Comparison of ENCODE assay signal across 1 cellular context in genomic region chr11:43680521-43681505, GRCh38.
TF ChIP-seq lines count a peak whose summit lies in the region.

HSD17B12 (plus strand) TSS chr11:43680738; CDS start chr11:43680828, 90 bp downstream.

TF ChIP-seq in HEK293, 187 proteins besides CTCF, POLR2A, EP300 and RAD21 (continued from another document):
- no peak for TF ChIP-seq ZNF529 (tag by site-specific recombination; IDR thresholded peaks at IDR 0.05; ENCODE audit: insufficient replicate concordance)
- TF ChIP-seq ZNF350 (tag by site-specific recombination; IDR thresholded peaks at IDR 0.05), result no peak
- TF ChIP-seq ZNF416 (tag by site-specific recombination; IDR thresholded peaks at IDR 0.05), result no peak
- TF ChIP-seq ZNF747 (tag by site-specific recombination; IDR thresholded peaks at IDR 0.05), result no peak
- TF ChIP-seq IKZF3 (tag by site-specific recombination; IDR thresholded peaks at IDR 0.05), result no peak
- no peak for TF ChIP-seq ZNF76 (tag by site-specific recombination; IDR thresholded peaks at IDR 0.05; ENCODE audit: borderline replicate concordance, low read depth)
- peak; percentile 71 for TF ChIP-seq ZBTB26 (tag by site-specific recombination; optimal IDR thresholded peaks at IDR 0.05)
- no peak for TF ChIP-seq TCF7L2 (IDR thresholded peaks at IDR 0.05; ENCODE audit: borderline replicate concordance, low read depth, low read length)
- no peak for TF ChIP-seq ZNF148 (tag by site-specific recombination; IDR thresholded peaks at IDR 0.05; ENCODE audit: borderline replicate concordance)
- TF ChIP-seq ZNF585B (tag by site-specific recombination; IDR thresholded peaks at IDR 0.05), result no peak
- no peak for TF ChIP-seq ZNF548 (tag by site-specific recombination; IDR thresholded peaks at IDR 0.05)
- peak; percentile 49; the same call in 1 of the 2 replicates for TF ChIP-seq ZXDB (tag by site-specific recombination; IDR thresholded peaks at IDR 0.05)
- TF ChIP-seq ZNF37A (tag by site-specific recombination; IDR thresholded peaks at IDR 0.05), result no peak
- TF ChIP-seq ZNF302 (tag by site-specific recombination; IDR thresholded peaks at IDR 0.05; ENCODE audit: low read depth), result no peak
- no peak for TF ChIP-seq ZFP3 (tag by site-specific recombination; IDR thresholded peaks at IDR 0.05; ENCODE audit: low read depth)
- no peak for TF ChIP-seq ZNF48 (tag by site-specific recombination; IDR thresholded peaks at IDR 0.05)
- TF ChIP-seq ZNF10 (tag by site-specific recombination; IDR thresholded peaks at IDR 0.05), result no peak
- TF ChIP-seq ZNF404 (tag by site-specific recombination; IDR thresholded peaks at IDR 0.05), result no peak
- TF ChIP-seq GFI1B (tag by site-specific recombination; IDR thresholded peaks at IDR 0.05), result no peak
- TF ChIP-seq ZNF140 (tag by site-specific recombination; IDR thresholded peaks at IDR 0.05), result no peak
- TF ChIP-seq GLIS2 (tag by site-specific recombination; IDR thresholded peaks at IDR 0.05), result peak; percentile 96
- TF ChIP-seq KLF16 (tag by site-specific recombination; IDR thresholded peaks at IDR 0.05), result peak; percentile 47
- TF ChIP-seq ZNF132 (tag by site-specific recombination; IDR thresholded peaks at IDR 0.05; ENCODE audit: borderline replicate concordance), result no peak
- no peak for TF ChIP-seq RBAK (tag by site-specific recombination; IDR thresholded peaks at IDR 0.05)
- TF ChIP-seq PBX3 (CRISPR knock-in tag; IDR thresholded peaks at IDR 0.05), result no peak
- TF ChIP-seq ZBTB20 (tag by site-specific recombination; IDR thresholded peaks at IDR 0.05), result peak; percentile 34; the same call in 1 of the 2 replicates
- no peak for TF ChIP-seq BCL11B (tag by site-specific recombination; IDR thresholded peaks at IDR 0.05; ENCODE audit: low read depth)
- TF ChIP-seq GLI4 (tag by site-specific recombination; IDR thresholded peaks at IDR 0.05), result no peak
- TF ChIP-seq ZNF324 (tag by site-specific recombination; IDR thresholded peaks at IDR 0.05), result 0 out of 2 replicates have a peak, but pooled peaks have one; percentile 29
- TF ChIP-seq ZNF544 (tag by site-specific recombination; IDR thresholded peaks at IDR 0.05), result no peak
- peak; percentile 97 for TF ChIP-seq ZNF366 (tag by site-specific recombination; conservative IDR thresholded peaks at IDR 0.05)
- TF ChIP-seq ZNF19 (tag by site-specific recombination; IDR thresholded peaks at IDR 0.05; ENCODE audit: low read depth), result no peak
- TF ChIP-seq YY2 (tag by site-specific recombination; IDR thresholded peaks at IDR 0.05), result no peak
- no peak for TF ChIP-seq ZNF362 (tag by site-specific recombination; IDR thresholded peaks at IDR 0.05)
- no peak for TF ChIP-seq ZNF426 (tag by site-specific recombination; IDR thresholded peaks at IDR 0.05)
- TF ChIP-seq ZSCAN30 (tag by site-specific recombination; IDR thresholded peaks at IDR 0.05), result no peak
- no peak for TF ChIP-seq ZSCAN18 (tag by site-specific recombination; IDR thresholded peaks at IDR 0.05)
- TF ChIP-seq ZNF776 (tag by site-specific recombination; IDR thresholded peaks at IDR 0.05; ENCODE audit: borderline replicate concordance), result no peak
- peak; percentile 60; the same call in 1 of the 2 replicates for TF ChIP-seq ZFP37 (tag by site-specific recombination; IDR thresholded peaks at IDR 0.05)
- no peak for TF ChIP-seq KLF9 (tag by site-specific recombination; IDR thresholded peaks at IDR 0.05; ENCODE audit: low read depth)
- TF ChIP-seq YY1 (tag by site-specific recombination; IDR thresholded peaks at IDR 0.05), result no peak
- TF ChIP-seq ZNF433 (tag by site-specific recombination; IDR thresholded peaks at IDR 0.05; ENCODE audit: low read depth), result no peak
- peak; percentile 53 for TF ChIP-seq KLF10 (tag by site-specific recombination; IDR thresholded peaks at IDR 0.05)
- TF ChIP-seq ZNF214 (tag by site-specific recombination; IDR thresholded peaks at IDR 0.05; ENCODE audit: borderline replicate concordance), result no peak
- TF ChIP-seq SP3 (tag by site-specific recombination; IDR thresholded peaks at IDR 0.05), result peak; percentile 87
- TF ChIP-seq SALL2 (tag by site-specific recombination; IDR thresholded peaks at IDR 0.05; ENCODE audit: borderline replicate concordance), result no peak
- no peak for TF ChIP-seq ELK4 (IDR thresholded peaks at IDR 0.05; ENCODE audit: borderline replicate concordance, low read depth, low read length)
- TF ChIP-seq ZNF169 (tag by site-specific recombination; IDR thresholded peaks at IDR 0.05), result no peak
- peak; percentile 73 for TF ChIP-seq ZNF596 (tag by site-specific recombination; IDR thresholded peaks at IDR 0.05)
- TF ChIP-seq ZNF571 (tag by site-specific recombination; IDR thresholded peaks at IDR 0.05), result no peak
- no peak for TF ChIP-seq ZNF239 (tag by site-specific recombination; IDR thresholded peaks at IDR 0.05)
- no peak for TF ChIP-seq GLI2 (tag by site-specific recombination; IDR thresholded peaks at IDR 0.05; ENCODE audit: borderline replicate concordance, low read depth)
- no peak for TF ChIP-seq ZFP41 (tag by site-specific recombination; IDR thresholded peaks at IDR 0.05; ENCODE audit: borderline replicate concordance)
- no peak for TF ChIP-seq ZNF658 (tag by site-specific recombination; IDR thresholded peaks at IDR 0.05)
- TF ChIP-seq ZNF704 (tag by site-specific recombination; IDR thresholded peaks at IDR 0.05), result no peak
